In the genomic region with DNA sequence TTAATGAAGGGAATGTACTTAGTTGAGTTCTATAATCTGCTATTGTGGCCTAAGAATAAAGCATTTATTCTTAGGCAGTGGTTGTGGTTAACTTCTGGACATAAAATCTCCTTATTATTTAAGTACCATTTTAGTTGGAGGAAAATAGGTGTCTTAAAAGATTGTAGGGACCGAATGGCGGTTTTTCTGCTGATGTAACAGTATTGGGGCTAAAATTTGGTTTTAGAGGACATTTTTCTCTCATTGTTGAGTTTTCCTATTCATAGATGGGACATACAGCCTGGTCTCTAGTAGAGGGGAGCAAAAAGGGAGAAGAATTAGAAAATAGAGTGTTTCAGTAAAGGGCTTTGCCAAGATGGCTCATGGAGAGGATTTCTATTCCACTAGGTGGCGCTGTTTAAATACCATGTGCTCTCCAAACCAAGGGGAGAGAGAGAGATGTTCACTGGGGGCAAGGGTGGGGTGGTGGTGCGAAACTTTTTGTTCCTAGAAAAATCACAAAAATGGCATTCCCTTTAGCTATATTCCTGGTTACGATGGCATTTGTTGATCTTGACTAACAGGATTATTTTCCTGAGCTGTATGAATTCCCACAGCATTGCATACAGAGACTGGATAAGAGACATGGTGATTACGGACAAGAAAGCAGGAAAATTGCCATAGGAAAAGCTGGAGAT, we compare ENCODE assay signal across 8 cellular contexts. TPM values are rescaled to one million over a fixed set of nuclear protein-coding genes. Genes with fewer than 3 reads are reported as not detected.
DNase-seq lines count a peak whose midpoint lies in the region; ATAC-seq, FAIRE-seq and TF ChIP-seq lines count a peak whose summit lies in the region.

No MANE protein-coding gene starts in this region.

- no peak overlapping the region for H3K4me3 Mint-ChIP-seq in astrocyte (ENCODE audit: unreplicated experiment)

- TF ChIP-seq CTCF in astrocyte (IDR thresholded peaks at IDR 0.05; ENCODE audit: insufficient read depth, low read depth, low read length) (peak; percentile 70), hepatocyte (IDR thresholded peaks at IDR 0.05; ENCODE audit: poor library complexity) (peak; percentile 73), smooth muscle cell (IDR thresholded peaks at IDR 0.05; ENCODE audit: borderline replicate concordance, insufficient read depth, poor library complexity, severe bottlenecking) (peak; percentile 81)

- H3K4me3 ChIP-seq in astrocyte (ENCODE audit: insufficient read depth, low read depth, low read length) (no peak overlapping the region), hepatocyte (no peak overlapping the region), smooth muscle cell (no peak overlapping the region)

- no peak overlapping the region for H3K27ac Mint-ChIP-seq in astrocyte (ENCODE audit: unreplicated experiment)

- ATAC-seq in GM21825 (IDR thresholded peaks at IDR 0.05; ENCODE audit: unreplicated experiment), result no peak

- H3K79me2 ChIP-seq in astrocyte (ENCODE audit: insufficient read depth, low read length), result no peaks in the 10 kb centered on the region
- no peaks in the 10 kb centered on the region for H3K79me2 ChIP-seq in hepatocyte
- no peaks in the 10 kb centered on the region for H3K79me2 ChIP-seq in smooth muscle cell (ENCODE audit: low read depth)

- peaks cover 21% of the 10 kb centered on the region for H3K27me3 Mint-ChIP-seq in astrocyte (ENCODE audit: low read depth, unreplicated experiment)

- H3K27ac ChIP-seq in astrocyte (ENCODE audit: low read depth, low read length) (no peak overlapping the region), hepatocyte (no peak overlapping the region), smooth muscle cell (ENCODE audit: low read depth) (no peak overlapping the region)

- no peak for FAIRE-seq in astrocyte (lab: Jason Lieb, UNC)

- H3K4me1 Mint-ChIP-seq in astrocyte (ENCODE audit: low read depth, unreplicated experiment), result no peaks in the 10 kb centered on the region

- H3K9me2 ChIP-seq in hepatocyte (replicated peaks; ENCODE audit: insufficient read depth), result no peaks in the 10 kb centered on the region

- H3K9me3 Mint-ChIP-seq in astrocyte (ENCODE audit: unreplicated experiment), result no peaks in the 10 kb centered on the region

- 47% methylated on average over 6 of the region's 6 CpGs for WGBS in hepatocyte (ENCODE audit: low lambda C conversion rate, missing lambda C conversion rate)
- 50% methylated on average over 6 of the region's 6 CpGs for WGBS in smooth muscle cell (ENCODE audit: low lambda C conversion rate)

- no peaks in the 10 kb centered on the region for H3K36me3 ChIP-seq in astrocyte (ENCODE audit: insufficient read depth, low read length)
- H3K36me3 ChIP-seq in hepatocyte (replicated peaks; ENCODE audit: insufficient read depth, low read depth), result no peaks in the 10 kb centered on the region
- no peaks in the 10 kb centered on the region for H3K36me3 ChIP-seq in smooth muscle cell (ENCODE audit: low read depth)

- H3K4me1 ChIP-seq in astrocyte (ENCODE audit: insufficient read depth, low read length) (no peaks in the 10 kb centered on the region), hepatocyte (ENCODE audit: insufficient read depth) (no peaks in the 10 kb centered on the region), smooth muscle cell (ENCODE audit: low read depth) (no peaks in the 10 kb centered on the region)

- H3K9me3 ChIP-seq in astrocyte (ENCODE audit: insufficient read depth, low read depth, low read length), result no peaks in the 10 kb centered on the region
- H3K9me3 ChIP-seq in hepatocyte (ENCODE audit: low read depth), result no peaks in the 10 kb centered on the region
- H3K9me3 ChIP-seq in smooth muscle cell (replicated peaks; ENCODE audit: low read depth), result no peaks in the 10 kb centered on the region

- H4K20me1 ChIP-seq in astrocyte (ENCODE audit: insufficient read depth, low read length) (no peaks in the 10 kb centered on the region), hepatocyte (ENCODE audit: insufficient read depth, poor library complexity, severe bottlenecking) (no peaks in the 10 kb centered on the region), smooth muscle cell (ENCODE audit: low read depth) (no peaks in the 10 kb centered on the region)

- H3K4me2 ChIP-seq in astrocyte (ENCODE audit: low read length) (peak overlapping the region; percentile 63), hepatocyte (no peak overlapping the region), smooth muscle cell (peak overlapping the region; percentile 61)

- H3K27me3 ChIP-seq in astrocyte (ENCODE audit: insufficient read depth, low read length) (peaks cover 20% of the 10 kb centered on the region), hepatocyte (peaks cover 64% of the 10 kb centered on the region), smooth muscle cell (ENCODE audit: low read depth) (peaks cover 53% of the 10 kb centered on the region)

- no peak overlapping the region for H3K9ac ChIP-seq in astrocyte (ENCODE audit: low read length)
- no peak overlapping the region for H3K9ac ChIP-seq in smooth muscle cell (ENCODE audit: low read depth)

- DNase-seq in NCI-H1436 (lab: John Stamatoyannopoulos, UW), result peak; percentile 20
- no peak for DNase-seq in NCI-H1436 treated with DMSO at 0.1 percent for 48 hours (lab: John Stamatoyannopoulos, UW)
- DNase-seq in HUDEP-2 (lab: John Stamatoyannopoulos, UW; ENCODE audit: unreplicated experiment in 76 of 76), result peak in 57 of 76 experiments; percentile 4 to 81 (median 51)
- peak; percentile 90 for DNase-seq in OCI-M1 (lab: John Stamatoyannopoulos, UW)
- DNase-seq in astrocyte (ENCODE audit: low read depth), result peak; percentile 14
- peak; percentile 80 for DNase-seq in hepatocyte (ENCODE audit: low spot score)
- no peak for DNase-seq in smooth muscle cell (lab: John Stamatoyannopoulos, UW; ENCODE audit: unreplicated experiment)

- no peak overlapping the region for H2AFZ ChIP-seq in astrocyte (ENCODE audit: low read depth, low read length)
- H2AFZ ChIP-seq in hepatocyte, result no peak overlapping the region
- peak overlapping the region; percentile 2 for H2AFZ ChIP-seq in smooth muscle cell (ENCODE audit: low read depth)

- no peaks in the 10 kb centered on the region for H3F3A ChIP-seq in smooth muscle cell (ENCODE audit: low read depth)

- H3K36me3 Mint-ChIP-seq in astrocyte (ENCODE audit: low read depth, unreplicated experiment), result peaks cover 2% of the 10 kb centered on the region

RNA-seq across cellular contexts. Expression of a gene that starts 18.3 kb away (rescaled TPM):
- total RNA-seq in astrocyte (not detected in 2 replicates), hepatocyte (3.6 TPM in 2 replicates), smooth muscle cell (0.36 TPM in 1 of 2 replicates, not detected in the other)
- polyA plus RNA-seq in hepatocyte (0.64 and 1.0 TPM in 2 replicates), smooth muscle cell (0.15 and 0.46 TPM in 2 replicates)

RNA-seq across cellular contexts. Expression of a gene that starts 37.4 kb away (rescaled TPM):
- total RNA-seq in astrocyte, result 0.65 and 0.68 TPM in 2 replicates
- total RNA-seq in hepatocyte, result 0.50 and 1.1 TPM in 2 replicates
- 0.41 and 13.2 TPM in 2 replicates for polyA plus RNA-seq in hepatocyte
- 0.18 and 0.81 TPM in 2 replicates for total RNA-seq in smooth muscle cell
- polyA plus RNA-seq in smooth muscle cell, result 0.14 and 0.45 TPM in 2 replicates

Comparison
In these comparisons a context has a peak if more than half of its experiments do, and no peak if none do; other contexts are left out.
1. DNase-seq: peak in NCI-H1436 (single experiment), HUDEP-2 (57 of 76), OCI-M1 (single experiment), astrocyte (single experiment) and hepatocyte (single experiment); none in NCI-H1436 treated with DMSO at 0.1 percent for 48 hours (single experiment) and smooth muscle cell (single experiment).
2. Peak in every context shown above with its lines, with median percentiles within 50 percentile points of each other: CTCF ChIP-seq.